Comparison of ENCODE assay signal across 8 cellular contexts in genomic region chr16:3938471-3938842, GRCh38. TPM values are rescaled to one million over a fixed set of nuclear protein-coding genes. Genes with fewer than 3 reads are reported as not detected.
DNase-seq lines count a peak whose midpoint lies in the region; ATAC-seq and TF ChIP-seq lines count a peak whose summit lies in the region.

No MANE protein-coding gene starts in this region.

- peak overlapping the region; percentile 54; the same call in 1 of the 2 replicates for H3K4me3 ChIP-seq in AG10803 (ENCODE audit: low read length)
- H3K4me3 ChIP-seq in Panc1 (ENCODE audit: low read depth in 2 of 2, low read length in 2 of 2): peak overlapping the region; percentile 36 to 54
- peak overlapping the region in 2 of 4 experiments; percentile 16 to 59 for H3K4me3 ChIP-seq in fibroblast of lung (replicated peaks in 1 of 4; ENCODE audit: control extremely low read depth in 1 of 4, insufficient read depth in 1 of 4, low read depth in 3 of 4, low read length in 4 of 4)
- peak overlapping the region; percentile 48 for H3K4me3 ChIP-seq in ovary

- H3K36me3 Mint-ChIP-seq in activated CD4-positive, alpha-beta memory T cell treated with anti-CD3 and anti-CD28 coated beads, Interleukin-2, amount 10 ng/mL, durations not matched to agents 7 days and 5 days (ENCODE audit: low read depth): no peaks in the 10 kb centered on the region

- H3K27ac Mint-ChIP-seq in activated CD4-positive, alpha-beta memory T cell treated with anti-CD3 and anti-CD28 coated beads, Interleukin-2, amount 10 ng/mL, durations not matched to agents 7 days and 5 days: no peak overlapping the region

- no peak overlapping the region for H3K9ac ChIP-seq in fibroblast of lung (ENCODE audit: insufficient read depth, low read length)

- BruUV-seq in Panc1 (replicated peaks; lab: Mats Ljungman, UMichigan): no TSS peak

- TF ChIP-seq CTCF in AG10803 (conservative IDR thresholded peaks at IDR 0.05; ENCODE audit: low read length) (no peak), Panc1 (IDR thresholded peaks at IDR 0.05) (no peak), fibroblast of lung (conservative IDR thresholded peaks at IDR 0.05 in 1 of 2, IDR thresholded peaks at IDR 0.05 in 1 of 2; ENCODE audit: low read depth in 1 of 2, low read length in 2 of 2) (no peak), ovary (IDR thresholded peaks at IDR 0.05) (no peak)

- no peak for TF ChIP-seq POLR2A in ovary (IDR thresholded peaks at IDR 0.05)

- in situ Hi-C loops in Panc1 (cut with HindIII; ENCODE audit: low pct_unique_long_range_greater_than_20kb, low sequenced_read_pairs): no loop called here

- intact Hi-C loops in Panc1 (cut with micrococcal nuclease; ENCODE audit: unreplicated experiment): no loop called here
- intact Hi-C loops in ovary (cut with DNase I): no loop called here

- H3K36me3 ChIP-seq in Panc1 (ENCODE audit: control insufficient read depth, insufficient read depth, low read length) (no peaks in the 10 kb centered on the region), fibroblast of lung (ENCODE audit: control insufficient read depth, insufficient read depth, low read length) (peaks cover 2% of the 10 kb centered on the region), ovary (no peaks in the 10 kb centered on the region)

- ATAC-seq in Panc1: no peak
- no peak for ATAC-seq in HG03280 (IDR thresholded peaks at IDR 0.05; ENCODE audit: unreplicated experiment)

- H3K27ac ChIP-seq in Panc1 (ENCODE audit: low read length) (peak overlapping the region; percentile 65), fibroblast of lung (ENCODE audit: insufficient read depth, low read length) (no peak overlapping the region), ovary (no peak overlapping the region)

- 44 to 64% (median 52%) methylated on average over 19 of the region's 19 CpGs for WGBS in ovary, 3 donors

- no peak overlapping the region for H3K4me3 Mint-ChIP-seq in activated CD4-positive, alpha-beta memory T cell treated with anti-CD3 and anti-CD28 coated beads, Interleukin-2, amount 10 ng/mL, durations not matched to agents 7 days and 5 days

- peak overlapping the region; percentile 84 for H3K4me2 ChIP-seq in fibroblast of lung (ENCODE audit: extremely low read depth, insufficient read depth, low read length)

- no peaks in the 10 kb centered on the region for H4K20me1 ChIP-seq in fibroblast of lung (ENCODE audit: control insufficient read depth, extremely low read depth, insufficient read depth, low read length)

- no peaks in the 10 kb centered on the region for H3K9me3 Mint-ChIP-seq in activated CD4-positive, alpha-beta memory T cell treated with anti-CD3 and anti-CD28 coated beads, Interleukin-2, amount 10 ng/mL, durations not matched to agents 7 days and 5 days

- CTCF ChIA-PET in Panc1 (lab: Charles Lee): interaction anchor here (0.6 kb wide), 1 partner anchor 330 kb away, joined by 3 read pairs; no protein-coding TSS in a partner anchor
- CTCF ChIA-PET in activated CD4-positive, alpha-beta memory T cell treated with anti-CD3 and anti-CD28 coated beads, Interleukin-2, amount 10 ng/mL, durations not matched to agents 7 days and 5 days (lab: Charles Lee): interaction anchor here (0.6 to 4.7 kb wide), 6 partner anchors 9 to 334 kb away, joined by 3 to 38 read pairs (median 4); partner anchors contain the start of gene TFAP4

- H3K27me3 ChIP-seq in Panc1 (ENCODE audit: control insufficient read depth, insufficient read depth, low read length) (no peaks in the 10 kb centered on the region), fibroblast of lung (ENCODE audit: control insufficient read depth, insufficient read depth, low read length) (no peaks in the 10 kb centered on the region), ovary (no peaks in the 10 kb centered on the region)

- no peaks in the 10 kb centered on the region for H3K79me2 ChIP-seq in fibroblast of lung (ENCODE audit: control insufficient read depth, insufficient read depth, low read length)

- POLR2A ChIA-PET in Panc1 (lab: Charles Lee): no interaction called here
- POLR2A ChIA-PET in activated CD4-positive, alpha-beta memory T cell treated with anti-CD3 and anti-CD28 coated beads, Interleukin-2, amount 10 ng/mL, durations not matched to agents 7 days and 5 days (lab: Charles Lee): no interaction called here

- DNase-seq in AG10803 (ENCODE audit: low read depth) (no peak), Panc1 (ENCODE audit: low read depth, low spot score) (no peak), fibroblast of lung (ENCODE audit: low read depth in 2 of 2) (no peak), ovary (no peak), GM03348 (ENCODE audit: low spot score) (no peak), HCEC 1CT (no peak)
- DNase-seq in activated CD4-positive, alpha-beta memory T cell treated with anti-CD3 and anti-CD28 coated beads, Interleukin-2, amount 10 ng/mL, durations not matched to agents 7 days and 5 days: no peak

- H3K9me3 ChIP-seq in Panc1 (ENCODE audit: control insufficient read depth, insufficient read depth, low read depth, low read length) (no peaks in the 10 kb centered on the region), fibroblast of lung (ENCODE audit: control insufficient read depth, insufficient read depth, low read depth, low read length) (no peaks in the 10 kb centered on the region), ovary (no peaks in the 10 kb centered on the region)

- H3K4me1 ChIP-seq in Panc1 (ENCODE audit: control insufficient read depth, insufficient read depth, low read length): peaks cover 29% of the 10 kb centered on the region
- H3K4me1 ChIP-seq in fibroblast of lung (ENCODE audit: control insufficient read depth, extremely low read depth, insufficient read depth, low read length): peaks cover 3% of the 10 kb centered on the region
- H3K4me1 ChIP-seq in ovary (ENCODE audit: insufficient read depth): peaks cover 6% of the 10 kb centered on the region

- no peak overlapping the region for H2AFZ ChIP-seq in fibroblast of lung (ENCODE audit: low read length)

- TF ChIP-seq EP300 in ovary (IDR thresholded peaks at IDR 0.05): no peak

- H3K27me3 Mint-ChIP-seq in activated CD4-positive, alpha-beta memory T cell treated with anti-CD3 and anti-CD28 coated beads, Interleukin-2, amount 10 ng/mL, durations not matched to agents 7 days and 5 days: no peaks in the 10 kb centered on the region

- no peaks in the 10 kb centered on the region for H3K4me1 Mint-ChIP-seq in activated CD4-positive, alpha-beta memory T cell treated with anti-CD3 and anti-CD28 coated beads, Interleukin-2, amount 10 ng/mL, durations not matched to agents 7 days and 5 days

RNA-seq across cellular contexts. Expression of gene CREBBP, which starts 57.9 kb away (rescaled TPM):
- total RNA-seq in Panc1 (2021; ENCODE audit: unreplicated experiment) (60.2 TPM), fibroblast of lung (16.2 and 22.6 TPM in 2 replicates), ovary (10 to 100 TPM; 50.3 to 94.5 (median 78.3) TPM)
- 52.0 TPM for polyA plus RNA-seq in Panc1 (2012; ENCODE audit: insufficient read length)
- polyA plus RNA-seq in fibroblast of lung (6.1 and 8.0 TPM in 2 replicates), ovary (10 to 100 TPM; 35.6 to 81.5 TPM)
- polyA plus RNA-seq in fibroblast of lung (2012): 14.5 and 24.9 TPM in 2 replicates
- 57.1 and 89.5 TPM in 2 replicates for polyA minus RNA-seq in fibroblast of lung (ENCODE audit: low replicate concordance)
- 10 to 100 TPM; 53.0 to 56.6 TPM for total RNA-seq in activated CD4-positive, alpha-beta memory T cell treated with anti-CD3 and anti-CD28 coated beads, Interleukin-2, amount 10 ng/mL, durations not matched to agents 7 days and 5 days
